8 cellular contexts compared by ENCODE assay signal in genomic region chrX:38806054-38806389, GRCh38. TPM values are rescaled to one million over a fixed set of nuclear protein-coding genes. Genes with fewer than 3 reads are reported as not detected.
DNase-seq lines count a peak whose midpoint lies in the region; ATAC-seq and TF ChIP-seq lines count a peak whose summit lies in the region.

No MANE protein-coding gene starts in this region.

- DNase-seq in AG09309 (ENCODE audit: low read depth) (no peak), SK-N-MC (ENCODE audit: low read depth, low spot score) (no peak), esophagus muscularis mucosa (ENCODE audit: extremely low spot score) (no peak), progenitor cell of endocrine pancreas (ENCODE audit: low spot score, unreplicated experiment) (no peak), GM19240 (ENCODE audit: insufficient read length, low spot score) (no peak), AG08396 (ENCODE audit: low spot score) (no peak), GM03348 (ENCODE audit: low spot score) (no peak)

- TF ChIP-seq CTCF in AG09309 (IDR thresholded peaks at IDR 0.05; ENCODE audit: control insufficient read depth, insufficient read depth, low read depth, low read length, missing control alignments) (no peak), esophagus muscularis mucosa (IDR thresholded peaks at IDR 0.05) (no peak), progenitor cell of endocrine pancreas (IDR thresholded peaks at IDR 0.05; ENCODE audit: unreplicated experiment) (no peak)

- WGBS in esophagus muscularis mucosa = 26% methylated on average over 10 of the region's 10 CpGs

- TF ChIP-seq EP300 in esophagus muscularis mucosa (IDR thresholded peaks at IDR 0.05) = no peak

- peak overlapping the region; percentile 92 for H3K27ac Mint-ChIP-seq in progenitor cell of endocrine pancreas

- H3K27ac ChIP-seq in SK-N-MC (peak overlapping the region; percentile 96), esophagus muscularis mucosa (replicated peaks in 1 of 4) (peak overlapping the region; percentile 88 to 95 (median 90))

- H3K4me3 ChIP-seq in AG09309 (ENCODE audit: control insufficient read depth, low read depth, low read length) = peak overlapping the region; percentile 72
- H3K4me3 ChIP-seq in SK-N-MC = peak overlapping the region; percentile 79
- H3K4me3 ChIP-seq in esophagus muscularis mucosa = peak overlapping the region; percentile 64 to 71 (median 67)

- peaks cover 2% of the 10 kb centered on the region for H3K9me3 Mint-ChIP-seq in progenitor cell of endocrine pancreas (ENCODE audit: low read depth)

- H3K36me3 ChIP-seq in SK-N-MC (ENCODE audit: insufficient read depth, low read length) (peaks cover 8% of the 10 kb centered on the region), esophagus muscularis mucosa (no peaks in the 10 kb centered on the region)

- TF ChIP-seq POLR2A in esophagus muscularis mucosa (IDR thresholded peaks at IDR 0.05; ENCODE audit: low read depth) = no peak

- peaks cover 1% of the 10 kb centered on the region for H3K36me3 Mint-ChIP-seq in progenitor cell of endocrine pancreas (ENCODE audit: insufficient read depth)

- peak overlapping the region; percentile 88 for H3K9ac ChIP-seq in SK-N-MC (ENCODE audit: insufficient read length)

- H3K4me3 Mint-ChIP-seq in progenitor cell of endocrine pancreas (ENCODE audit: low read depth) = peak overlapping the region; percentile 99

- intact Hi-C loops in esophagus muscularis mucosa (cut with DNase I) = no loop called here

- no peaks in the 10 kb centered on the region for H3K27me3 Mint-ChIP-seq in progenitor cell of endocrine pancreas

- H3K27me3 ChIP-seq in esophagus muscularis mucosa = no peaks in the 10 kb centered on the region

- no peaks in the 10 kb centered on the region for H3K9me3 ChIP-seq in SK-N-MC (ENCODE audit: low read depth, low read length)
- no peaks in the 10 kb centered on the region for H3K9me3 ChIP-seq in esophagus muscularis mucosa

- peak; percentile 9 for ATAC-seq in GM21390 (IDR thresholded peaks at IDR 0.05; ENCODE audit: unreplicated experiment)

- H3K4me1 Mint-ChIP-seq in progenitor cell of endocrine pancreas (ENCODE audit: low read depth) = peaks cover 22% of the 10 kb centered on the region

- H3K4me1 ChIP-seq in esophagus muscularis mucosa = peaks cover 0 to 34% (median 26%) of the 10 kb centered on the region in 4 donors

RNA-seq across cellular contexts. Expression of gene MID1IP1, which starts 4.8 kb away (rescaled TPM):
- 100 to 1,000 TPM in 1 of 4 donors, 10 to 100 TPM in 3; 51.5 to 119 (median 69.0) TPM for total RNA-seq in esophagus muscularis mucosa
- 29.7 and 31.1 TPM in 2 replicates for total RNA-seq in progenitor cell of endocrine pancreas
